Comparison of ENCODE assay signal across 1 cellular context in genomic region chr7:1281068-1281467, GRCh38.
TF ChIP-seq lines count a peak whose summit lies in the region.

No MANE protein-coding gene starts in this region.

TF ChIP-seq in K562, 482 proteins besides CTCF, POLR2A, EP300 and RAD21 (continued from another document):
- TF ChIP-seq E2F6 (IDR thresholded peaks at IDR 0.05; ENCODE audit: borderline replicate concordance in 1 of 2, extremely low read depth in 1 of 2, insufficient read depth in 1 of 2, insufficient read length in 1 of 2, low read depth in 1 of 2, low read length in 1 of 2, poor library complexity in 1 of 2, severe bottlenecking in 1 of 2), result peak in 1 of 2 experiments; percentile 64
